In the genomic region with DNA sequence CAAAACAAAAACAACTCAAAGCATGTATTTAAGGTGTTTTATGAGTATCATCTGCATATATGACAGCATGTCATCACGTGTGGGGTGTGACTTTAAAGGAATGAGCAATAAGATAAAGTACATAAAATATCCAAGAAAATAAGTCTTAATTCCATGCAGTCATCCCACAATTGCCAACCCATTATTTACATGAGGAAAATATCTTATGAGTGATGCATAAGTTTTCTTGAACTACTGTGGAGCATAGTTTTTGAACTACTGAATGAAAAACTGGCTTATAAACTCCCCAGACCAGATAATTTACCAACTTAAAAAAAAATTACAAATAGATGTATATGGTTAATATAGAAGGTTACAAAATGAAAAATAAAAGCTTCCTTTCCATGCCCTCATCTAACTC, we compare ENCODE assay signal across 30 cellular contexts.
"Had no signal": no experiment of that assay in that cellular context is flagged by ENCODE, and none has a peak within 500 bp of the region (broad histone marks: within the 10 kb centered on the region; RNA-seq: fewer than 3 reads in every experiment).

No MANE protein-coding gene starts in this region.

- H3K27ac ChIP-seq: WERI-Rb-1 had no signal

- H3K27me3 ChIP-seq: adrenal gland, MG63 had no signal

- H3K4me3 Mint-ChIP-seq: activated CD8-positive, alpha-beta memory T cell treated with anti-CD3 and anti-CD28 coated beads, Interleukin-2, amount 10 ng/mL, durations not matched to agents 7 days and 5 days; activated naive CD4-positive, alpha-beta T cell treated with anti-CD3 and anti-CD28 coated beads for 36 hours; brain had no signal

- H3K9me3 ChIP-seq: adrenal gland, MG63 had no signal

- DNase-seq: activated CD4-positive, alpha-beta T cell treated with anti-CD3 and anti-CD28 coated beads for 1 hour; activated CD4-positive, alpha-beta T cell treated with anti-CD3 and anti-CD28 coated beads for 48 hours; activated CD4-positive, alpha-beta T cell treated with anti-CD3 and anti-CD28 coated beads, Interleukin-2, amount 50 U/mL, for 48 hours; activated CD4-positive, CD25-positive, alpha-beta regulatory T cell; activated CD8-positive, alpha-beta memory T cell treated with anti-CD3 and anti-CD28 coated beads for 24 hours; activated CD8-positive, alpha-beta memory T cell treated with anti-CD3 and anti-CD28 coated beads, Interleukin-2, amount 10 ng/mL, durations not matched to agents 7 days and 5 days; activated CD8-positive, alpha-beta memory T cell treated with anti-CD3 and anti-CD28 coated beads, Interleukin-2, amount 50 U/mL, for 48 hours; activated gamma-delta T cell treated with Interleukin-2 at 50 U/mL for 16 hours; activated naive CD4-positive, alpha-beta T cell treated with anti-CD3 and anti-CD28 coated beads for 36 hours; adrenal gland; anterior cingulate cortex; central memory CD4-positive, alpha-beta T cell; MG63; NCI-H1048; NCI-H1105 treated with DMSO at 0.1 percent for 48 hours; NCI-H1436; NCI-H1694; NCI-H1930; NCI-H2081 treated with DMSO at 0.1 percent for 48 hours; NCI-H345; NCI-H524 treated with DMSO at 0.1 percent for 48 hours; RPMI8226; SIG-M5; T-helper 1 cell; T1000; WERI-Rb-1 had no signal

- ATAC-seq: activated CD8-positive, alpha-beta memory T cell treated with anti-CD3 and anti-CD28 coated beads, Interleukin-2, amount 10 ng/mL, durations not matched to agents 7 days and 5 days; activated naive CD4-positive, alpha-beta T cell treated with anti-CD3 and anti-CD28 coated beads, Interleukin-2, amount 50 U/mL, for 72 hours; Panc1; SK-N-SH treated with all-trans-retinoic acid at 6 μM for 48 hours had no signal

- H3K27ac Mint-ChIP-seq: activated CD8-positive, alpha-beta memory T cell treated with anti-CD3 and anti-CD28 coated beads, Interleukin-2, amount 10 ng/mL, durations not matched to agents 7 days and 5 days; activated naive CD4-positive, alpha-beta T cell treated with anti-CD3 and anti-CD28 coated beads for 36 hours had no signal

- H3K9me3 Mint-ChIP-seq: activated naive CD4-positive, alpha-beta T cell treated with anti-CD3 and anti-CD28 coated beads for 36 hours; activated naive CD4-positive, alpha-beta T cell treated with anti-CD3 and anti-CD28 coated beads, Interleukin-2, amount 50 U/mL, for 72 hours; brain had no signal

- H3K4me1 Mint-ChIP-seq: brain had no signal

- H3K4me3 ChIP-seq: adrenal gland, MG63 had no signal

- H3K27me3 Mint-ChIP-seq: activated CD8-positive, alpha-beta memory T cell treated with anti-CD3 and anti-CD28 coated beads, Interleukin-2, amount 10 ng/mL, durations not matched to agents 7 days and 5 days had no signal
